Comparison of ENCODE assay signal across 1 cellular context in genomic region chr19:17210296-17210695, GRCh38.
A peak's percentile ranks its signal among the peaks of the same experiment; 100 is the strongest.
TF ChIP-seq lines count a peak whose summit lies in the region.

No MANE protein-coding gene starts in this region.

TF ChIP-seq in K562, 482 proteins besides CTCF, POLR2A, EP300 and RAD21:
- TF ChIP-seq POLR2G (IDR thresholded peaks at IDR 0.05; ENCODE audit: low read depth, low read length), result peak; percentile 6
- no peak for TF ChIP-seq ZNF124 (CRISPR knock-in tag; IDR thresholded peaks at IDR 0.05)
